24 cellular contexts compared by ENCODE assay signal in genomic region chrX:86263526-86263925, GRCh38.
DNase-seq lines count a peak whose midpoint lies in the region; ATAC-seq and TF ChIP-seq lines count a peak whose summit lies in the region.
"Had no signal": no experiment of that assay in that cellular context is flagged by ENCODE, and none has a peak within 500 bp of the region (broad histone marks: within the 10 kb centered on the region; RNA-seq: fewer than 3 reads in every experiment).

No MANE protein-coding gene starts in this region.

- CTCF ChIA-PET in WTC11 (lab: Charles Lee) = interaction anchor here (0.9 kb wide), 1 partner anchor 683 kb away, joined by 3 read pairs; no protein-coding TSS in a partner anchor

- peaks cover 18% of the 10 kb centered on the region for H3K4me1 Mint-ChIP-seq in WTC11
- H3K4me1 Mint-ChIP-seq: B cell had no signal

- no peaks in the 10 kb centered on the region for H3K36me3 Mint-ChIP-seq in WTC11
- H3K36me3 Mint-ChIP-seq: CD8-positive, alpha-beta T cell had no signal

- H3K27me3 Mint-ChIP-seq in WTC11 (ENCODE audit: low read depth) = no peaks in the 10 kb centered on the region
- H3K27me3 Mint-ChIP-seq: B cell had no signal

- H3K9me3 ChIP-seq in HUES6 (ENCODE audit: control insufficient read depth, insufficient read depth, low read depth, low read length) = no peaks in the 10 kb centered on the region
- H3K9me3 ChIP-seq in iPS DF 6.9 (ENCODE audit: control insufficient read depth, insufficient read depth, low read length) = no peaks in the 10 kb centered on the region
- H3K9me3 ChIP-seq: Caco-2, HAP-1, Peyer's patch had no signal

- H3K9ac ChIP-seq in HUES6 (ENCODE audit: low read length) = no peak overlapping the region

- no peak overlapping the region for H3K27ac Mint-ChIP-seq in WTC11
- H3K27ac Mint-ChIP-seq: B cell; CD8-positive, alpha-beta T cell; HFFc6 had no signal

- H3K4me1 ChIP-seq in HUES6 (ENCODE audit: control insufficient read depth, insufficient read depth, low read length) (peaks cover 20% of the 10 kb centered on the region), iPS DF 6.9 (ENCODE audit: control insufficient read depth, insufficient read depth, low read length) (no peaks in the 10 kb centered on the region)
- H3K4me1 ChIP-seq: Caco-2, Peyer's patch had no signal

- H3K27me3 ChIP-seq in HUES6 (ENCODE audit: control insufficient read depth, insufficient read depth, low read length) (no peaks in the 10 kb centered on the region; the same call in 1 of the 2 replicates), iPS DF 6.9 (ENCODE audit: control insufficient read depth, insufficient read depth, low read length) (no peaks in the 10 kb centered on the region)
- H3K27me3 ChIP-seq: Peyer's patch had no signal

- TF ChIP-seq CTCF in WTC11 (IDR thresholded peaks at IDR 0.05) = no peak

- peak; percentile 90 for ATAC-seq in WTC11
- no peak for ATAC-seq in GM21526 (IDR thresholded peaks at IDR 0.05; ENCODE audit: low FRiP score, unreplicated experiment)
- ATAC-seq in GM19397 (IDR thresholded peaks at IDR 0.05; ENCODE audit: unreplicated experiment) = no peak
- ATAC-seq: CD8-positive, alpha-beta T cell; K562 had no signal

- peak overlapping the region; percentile 38; the same call in 1 of the 2 replicates for H3K27ac ChIP-seq in HUES6 (ENCODE audit: low read depth, low read length)
- H3K27ac ChIP-seq in iPS DF 6.9 (ENCODE audit: low read length) = no peak overlapping the region
- H3K27ac ChIP-seq: C4-2B, Peyer's patch, SK-N-MC had no signal

- DNase-seq in WTC11 (ENCODE audit: low spot score) (peak; percentile 11), iPS DF 6.9 (ENCODE audit: low read depth, low spot score) (peak; percentile 25), NCI-H524 (lab: John Stamatoyannopoulos, UW) (no peak), Ammon's horn (ENCODE audit: low spot score) (no peak)
- DNase-seq: Caco-2; CD8-positive, alpha-beta T cell; DMS 273 treated with DMSO at 0.1 percent for 48 hours; DMS79 treated with DMSO at 0.1 percent for 48 hours; HFFc6; Kasumi-1; NCI-H1092 treated with DMSO at 0.1 percent for 48 hours; NCI-H2029; NCI-H446; NCI-H526; Peyer's patch; SIG-M5 had no signal

- no peaks in the 10 kb centered on the region for H3K9me3 Mint-ChIP-seq in WTC11
- H3K9me3 Mint-ChIP-seq: CD8-positive, alpha-beta T cell; HFFc6 had no signal

- no peak overlapping the region for H3K4me3 Mint-ChIP-seq in WTC11
- H3K4me3 Mint-ChIP-seq: B cell; CD8-positive, alpha-beta T cell; HFFc6 had no signal

- no peaks in the 10 kb centered on the region for H3K36me3 ChIP-seq in HUES6 (ENCODE audit: control insufficient read depth, insufficient read depth, low read length)
- no peaks in the 10 kb centered on the region for H3K36me3 ChIP-seq in iPS DF 6.9 (ENCODE audit: control insufficient read depth, insufficient read depth, low read length)
- H3K36me3 ChIP-seq: HAP-1, Peyer's patch had no signal

- H3K4me3 ChIP-seq in HUES6 (ENCODE audit: low read depth, low read length) (no peak overlapping the region), iPS DF 6.9 (ENCODE audit: low read length) (no peak overlapping the region)
- H3K4me3 ChIP-seq: HAP-1, K562, Peyer's patch, SK-N-MC had no signal

- POLR2A ChIA-PET in WTC11 (lab: Charles Lee) = no interaction called here

TF ChIP-seq in WTC11, 78 proteins besides CTCF, POLR2A, EP300 and RAD21:
- peak; percentile 61; the same call in 1 of the 2 replicates for TF ChIP-seq ZNF423 (CRISPR knock-in tag; IDR thresholded peaks at IDR 0.05)
- TF ChIP-seq ETV6 (CRISPR knock-in tag; IDR thresholded peaks at IDR 0.05) = no peak

Comparison
In these comparisons a context has a peak if more than half of its experiments do, and no peak if none do; other contexts are left out.
1. DNase-seq: peak in WTC11 (single experiment) and iPS DF 6.9 (single experiment); none in NCI-H524 (0 of 2) and Ammon's horn (single experiment).